ENCODE assay signal across 36 cellular contexts in genomic region chr16:67342616-67343015, GRCh38. TPM values are rescaled to one million over a fixed set of nuclear protein-coding genes. Genes with fewer than 3 reads are reported as not detected.
"Had no signal": no experiment of that assay in that cellular context is flagged by ENCODE, and none has a peak within 500 bp of the region (broad histone marks: within the 10 kb centered on the region; RNA-seq: fewer than 3 reads in every experiment).

No MANE protein-coding gene starts in this region.

- H3K4me1 ChIP-seq: adrenal gland, body of pancreas, esophagus squamous epithelium, gastroesophageal sphincter had no signal

- H3K27ac ChIP-seq: adrenal gland, body of pancreas, esophagus squamous epithelium, gastroesophageal sphincter had no signal

- H3K27me3 ChIP-seq: adrenal gland, body of pancreas, esophagus squamous epithelium, gastroesophageal sphincter had no signal

- H3K9me3 ChIP-seq: adrenal gland, body of pancreas, esophagus squamous epithelium, gastroesophageal sphincter had no signal

- DNase-seq: activated CD4-positive, alpha-beta memory T cell treated with anti-CD3 and anti-CD28 coated beads for 36 hours; activated CD4-positive, alpha-beta T cell treated with anti-CD3 and anti-CD28 coated beads for 36 hours; activated CD4-positive, alpha-beta T cell treated with anti-CD3 and anti-CD28 coated beads, Interleukin-2, amount 10 ng/mL, durations not matched to agents 24 days and 14 days; activated CD4-positive, CD25-positive, alpha-beta regulatory T cell; activated CD4-positive, CD25-positive, alpha-beta regulatory T cell treated with anti-CD3 and anti-CD28 coated beads, Interleukin-2, amount 50 U/mL, for 72 hours; activated CD8-positive, alpha-beta memory T cell treated with anti-CD3 and anti-CD28 coated beads, Interleukin-2, amount 10 ng/mL, durations not matched to agents 7 days and 5 days; activated CD8-positive, alpha-beta memory T cell treated with anti-CD3 and anti-CD28 coated beads, Interleukin-2, amount 50 U/mL, for 4 hours; activated CD8-positive, alpha-beta T cell treated with anti-CD3 and anti-CD28 coated beads, Interleukin-2, amount 10 ng/mL, durations not matched to agents 7 days and 5 days; activated effector memory CD4-positive, alpha-beta T cell treated with anti-CD3 and anti-CD28 coated beads, Interleukin-2, amount 50 U/mL, for 16 hours; activated naive CD4-positive, alpha-beta T cell treated with anti-CD3 and anti-CD28 coated beads for 36 hours; activated naive CD8-positive, alpha-beta T cell treated with anti-CD3 and anti-CD28 coated beads for 36 hours; activated naive CD8-positive, alpha-beta T cell treated with anti-CD3 and anti-CD28 coated beads, Interleukin-2, amount 50 U/mL, for 24 hours; activated T-cell treated with anti-CD3 and anti-CD28 coated beads, Interleukin-2, amount 50 U/mL, for 1 hour; activated T-cell treated with anti-CD3 and anti-CD28 coated beads, Interleukin-2, amount 50 U/mL, for 48 hours; adrenal gland; amygdala; aorta; body of pancreas; caudate nucleus; cortex of kidney; dermis blood vessel endothelial cell; effector CD4-positive, alpha-beta T cell; effector memory CD8-positive, alpha-beta T cell; erythroblast; esophagus squamous epithelium; foreskin melanocyte; T-helper 1 cell; T-helper 17 cell; T1000 had no signal

- H3K4me3 ChIP-seq: adrenal gland, body of pancreas, esophagus squamous epithelium, gastroesophageal sphincter had no signal

- H3K36me3 ChIP-seq: adrenal gland, esophagus squamous epithelium, gastroesophageal sphincter had no signal

RNA-seq across cellular contexts. Expression of gene LRRC36, which starts 16.0 kb away (rescaled TPM):
- total RNA-seq: activated CD8-positive, alpha-beta T cell treated with anti-CD3 and anti-CD28 coated beads, Interleukin-2, amount 10 ng/mL, durations not matched to agents 7 days and 5 days; dermis blood vessel endothelial cell; esophagus squamous epithelium; fibroblast of villous mesenchyme; T-helper 17 cell had no signal
- polyA plus RNA-seq: aorta had no signal

RNA-seq across cellular contexts. Expression of gene KCTD19, which starts 16.1 kb away (rescaled TPM):
- total RNA-seq: chondrocyte, T-helper 17 cell had no signal
- polyA plus RNA-seq: aorta, fibroblast of lung had no signal

RNA-seq across cellular contexts. Expression of gene TPPP3, which starts 50.7 kb away (rescaled TPM):
- total RNA-seq: activated CD4-positive, alpha-beta memory T cell treated with anti-CD3 and anti-CD28 coated beads for 36 hours; activated CD4-positive, alpha-beta T cell treated with anti-CD3 and anti-CD28 coated beads for 36 hours; activated CD4-positive, alpha-beta T cell treated with anti-CD3 and anti-CD28 coated beads, Interleukin-2, amount 10 ng/mL, durations not matched to agents 24 days and 14 days; activated CD8-positive, alpha-beta memory T cell treated with anti-CD3 and anti-CD28 coated beads for 36 hours; activated CD8-positive, alpha-beta memory T cell treated with anti-CD3 and anti-CD28 coated beads, Interleukin-2, amount 10 ng/mL, durations not matched to agents 7 days and 5 days; activated CD8-positive, alpha-beta T cell treated with anti-CD3 and anti-CD28 coated beads, Interleukin-2, amount 10 ng/mL, durations not matched to agents 7 days and 5 days; activated naive CD4-positive, alpha-beta T cell treated with anti-CD3 and anti-CD28 coated beads for 36 hours; activated naive CD8-positive, alpha-beta T cell treated with anti-CD3 and anti-CD28 coated beads for 36 hours; activated T-helper 1 cell treated with anti-CD3 and anti-CD28 coated beads, Interleukin-12 subunit alpha, Interleukin-12 subunit beta, Interleukin-2, Interleukin-4 antibody, amounts not matched to agents 30 ng/mL and 10 ng/mL and 1 ng/mL, durations not matched to agents 14 hours and 24 hours and 36 hours; activated T-helper 2 cell treated with anti-CD3 and anti-CD28 coated beads, Interferon-gamma antibody, Interleukin-2, Interleukin-4, amounts not matched to agents 10 μg/mL and 5 μg/mL and 100 μg/mL, durations not matched to agents 14 hours and 24 hours and 36 hours; dermis blood vessel endothelial cell had no signal
